ENCODE assay signal across 7 cellular contexts in the genomic region with DNA sequence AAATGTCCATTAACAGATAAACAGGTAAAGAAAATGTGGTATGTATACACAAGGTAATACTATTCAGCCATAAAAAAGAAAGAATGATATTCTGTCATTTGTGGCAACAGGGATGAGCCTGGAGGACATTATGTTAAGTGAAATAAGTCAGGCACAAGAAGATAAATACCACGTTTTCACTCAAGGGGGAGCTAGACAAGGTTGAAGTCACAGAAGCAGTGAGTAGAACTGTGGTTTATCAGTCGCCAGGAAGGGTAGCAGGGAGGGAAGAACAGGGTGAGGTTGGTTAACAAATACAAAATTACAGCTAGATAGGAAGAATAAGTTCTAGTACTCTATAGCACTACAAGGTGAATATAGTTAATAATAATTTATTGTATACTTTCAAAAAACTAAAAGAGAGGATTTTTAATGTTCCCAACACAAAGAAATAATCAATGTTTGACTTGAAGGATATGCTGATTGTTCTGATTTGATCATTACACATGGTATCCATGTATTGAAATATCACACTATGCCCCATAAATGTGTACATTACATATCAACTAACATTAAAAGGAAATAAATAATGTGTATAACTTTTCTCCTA. TPM values are rescaled to one million over a fixed set of nuclear protein-coding genes. Genes with fewer than 3 reads are reported as not detected.
DNase-seq lines count a peak whose midpoint lies in the region; ATAC-seq and TF ChIP-seq lines count a peak whose summit lies in the region.

No MANE protein-coding gene starts in this region.

- peak; percentile 80 for TF ChIP-seq CTCF in OCI-LY1 (IDR thresholded peaks at IDR 0.05; ENCODE audit: low read length)

- no peak overlapping the region for H2AFZ ChIP-seq in OCI-LY1 (ENCODE audit: low read length)

- no peaks in the 10 kb centered on the region for H4K20me1 ChIP-seq in OCI-LY1 (ENCODE audit: insufficient read depth, low read length)

- H3K27ac ChIP-seq in OCI-LY1 (ENCODE audit: low read depth, low read length, poor library complexity, severe bottlenecking): peak overlapping the region; percentile 71

- peaks cover 42% of the 10 kb centered on the region for H3K4me1 ChIP-seq in OCI-LY1 (ENCODE audit: insufficient read depth, low read length, severe bottlenecking)

- no peak overlapping the region for H3K9ac ChIP-seq in OCI-LY1 (ENCODE audit: low read length)

- H3K9me3 ChIP-seq in OCI-LY1 (ENCODE audit: low read length): no peaks in the 10 kb centered on the region

- no peaks in the 10 kb centered on the region for H3F3A ChIP-seq in OCI-LY1 (ENCODE audit: insufficient read depth, low read length)

- H3K79me2 ChIP-seq in OCI-LY1 (ENCODE audit: insufficient read depth, low read length): no peaks in the 10 kb centered on the region

- H3K4me3 ChIP-seq in OCI-LY1 (ENCODE audit: low read depth, low read length, poor library complexity, severe bottlenecking): no peak overlapping the region

- peaks cover 65% of the 10 kb centered on the region for H3K36me3 ChIP-seq in OCI-LY1 (ENCODE audit: insufficient read depth, low read length)

- peak; percentile 77 for ATAC-seq in GM18519 (IDR thresholded peaks at IDR 0.05; ENCODE audit: low FRiP score, unreplicated experiment)
- peak; percentile 78 for ATAC-seq in HG03432 (IDR thresholded peaks at IDR 0.05; ENCODE audit: unreplicated experiment)

- H3K27me3 ChIP-seq in OCI-LY1 (ENCODE audit: insufficient read depth, low read length): no peaks in the 10 kb centered on the region

- no peaks in the 10 kb centered on the region for H3K9me2 ChIP-seq in OCI-LY1 (ENCODE audit: low read depth, low read length)

- DNase-seq in DMS 273 treated with DMSO at 0.1 percent for 48 hours (lab: John Stamatoyannopoulos, UW) (peak; percentile 35), mucosa of gallbladder (ENCODE audit: low spot score) (peak; percentile 29), islet precursor cell (no peak)
- DNase-seq in central memory CD4-positive, alpha-beta T cell: peak; percentile 31

- no peak overlapping the region for H3K4me2 ChIP-seq in OCI-LY1 (ENCODE audit: low read length)

RNA-seq across cellular contexts. Expression of a gene that starts 21.1 kb away (rescaled TPM):
- 5.8 TPM for total RNA-seq in mucosa of gallbladder

RNA-seq across cellular contexts. Expression of a gene that starts 21.2 kb away (rescaled TPM):
- total RNA-seq in mucosa of gallbladder: 12.2 TPM
